ENCODE assay signal across 1 cellular context in genomic region chr11:74720596-74721478, GRCh38.
TF ChIP-seq lines count a peak whose summit lies in the region.

No MANE protein-coding gene starts in this region.

TF ChIP-seq in K562, 482 proteins besides CTCF, POLR2A, EP300 and RAD21 (continued from another document):
- TF ChIP-seq FOXP4 (CRISPR knock-in tag; IDR thresholded peaks at IDR 0.05; ENCODE audit: borderline replicate concordance) (no peak), E2F4 (CRISPR knock-in tag; IDR thresholded peaks at IDR 0.05; ENCODE audit: low read depth) (no peak), ZBTB49 (CRISPR knock-in tag; IDR thresholded peaks at IDR 0.05; ENCODE audit: borderline replicate concordance) (no peak), CEBPB (tag; IDR thresholded peaks at IDR 0.05) (peak; percentile 80), MEF2D (tag; conservative IDR thresholded peaks at IDR 0.05; ENCODE audit: low read depth) (no peak), ZBTB8A (IDR thresholded peaks at IDR 0.05; ENCODE audit: partially characterized antibody) (no peak), TFAM (CRISPR knock-in tag; conservative IDR thresholded peaks at IDR 0.05) (no peak), PBX2 (CRISPR knock-in tag; IDR thresholded peaks at IDR 0.05; ENCODE audit: low read depth) (no peak), PBX2 (tag; conservative IDR thresholded peaks at IDR 0.05; ENCODE audit: low read depth) (0 out of 2 replicates have a peak, but pooled peaks have one; percentile 8), ZBTB11 (CRISPR knock-in tag; IDR thresholded peaks at IDR 0.05) (no peak), RBM22 (IDR thresholded peaks at IDR 0.05; ENCODE audit: low read depth, low read length, poor library complexity, severe bottlenecking) (no peak), ZNF146 (CRISPR knock-in tag; IDR thresholded peaks at IDR 0.05; ENCODE audit: unreplicated experiment) (no peak), JUN (IDR thresholded peaks at IDR 0.05; ENCODE audit: borderline replicate concordance, low read depth, low read length) (no peak), JUN (CRISPR knock-in tag; IDR thresholded peaks at IDR 0.05; ENCODE audit: borderline replicate concordance) (no peak), CREB5 (CRISPR knock-in tag; IDR thresholded peaks at IDR 0.05) (no peak), NR4A1 (CRISPR knock-in tag; IDR thresholded peaks at IDR 0.05) (no peak), NR4A1 (tag; IDR thresholded peaks at IDR 0.05) (no peak)
